ENCODE assay signal across 17 cellular contexts in genomic region chr3:138898301-138898700, GRCh38. TPM values are rescaled to one million over a fixed set of nuclear protein-coding genes. Genes with fewer than 3 reads are reported as not detected.
DNase-seq lines count a peak whose midpoint lies in the region; ATAC-seq and TF ChIP-seq lines count a peak whose summit lies in the region.
"Had no signal": no experiment of that assay in that cellular context is flagged by ENCODE, and none has a peak within 500 bp of the region (broad histone marks: within the 10 kb centered on the region; RNA-seq: fewer than 3 reads in every experiment).

No MANE protein-coding gene starts in this region.

- DNase-seq in HCEC 1CT (peak; percentile 51), body of pancreas (no peak), right cardiac atrium (no peak), chondrocyte (ENCODE audit: low spot score) (no peak), posterior cingulate gyrus (no peak)
- DNase-seq: activated CD4-positive, alpha-beta T cell treated with anti-CD3 and anti-CD28 coated beads, Interleukin-2, amount 10 ng/mL, durations not matched to agents 7 days and 5 days; CD8-positive, alpha-beta T cell; NCI-H1105 treated with DMSO at 0.1 percent for 48 hours; NCI-H524 treated with DMSO at 0.1 percent for 48 hours; stimulated activated CD4-positive, alpha-beta T cell treated with anti-CD3 and anti-CD28 coated beads, Interleukin-4, amount 100 ng/mL, for 4 hours; stimulated activated naive CD4-positive, alpha-beta T cell had no signal

- no peak overlapping the region for H3K4me3 Mint-ChIP-seq in chondrocyte (ENCODE audit: unreplicated experiment)
- H3K4me3 Mint-ChIP-seq: activated CD4-positive, alpha-beta T cell treated with anti-CD3 and anti-CD28 coated beads, Interleukin-2, amount 10 ng/mL, durations not matched to agents 7 days and 5 days; activated T-helper 1 cell treated with anti-CD3 and anti-CD28 coated beads, Interleukin-12 subunit alpha, Interleukin-12 subunit beta, Interleukin-2, Interleukin-4 antibody, amounts not matched to agents 30 ng/mL and 10 ng/mL and 1 ng/mL, durations not matched to agents 14 hours and 24 hours and 36 hours; brain; CD8-positive, alpha-beta T cell; T-helper 1 cell treated with Interleukin-12 subunit alpha and Interleukin-12 subunit beta and Interleukin-4 antibody, amounts not matched to agents 30 μg/mL and 1 μg/mL, for 36 hours had no signal

- WGBS in body of pancreas, 2 donors = 7 to 13% methylated on average over 1 of the region's 1 CpG
- 19% methylated on average over 1 of the region's 1 CpG for WGBS in right cardiac atrium

- H3K36me3 ChIP-seq in body of pancreas (replicated peaks in 1 of 2; ENCODE audit: insufficient read depth in 1 of 2, low read depth in 2 of 2) (no peaks in the 10 kb centered on the region), subcutaneous abdominal adipose tissue (ENCODE audit: control insufficient read depth in 5 of 5, insufficient read depth in 5 of 5, low read length in 5 of 5) (no peaks in the 10 kb centered on the region)

- ATAC-seq in body of pancreas = peak; percentile 21
- peak; percentile 92 to 95 for ATAC-seq in right cardiac atrium
- no peak for ATAC-seq in GM21576 (IDR thresholded peaks at IDR 0.05; ENCODE audit: unreplicated experiment)
- ATAC-seq: CD8-positive, alpha-beta T cell had no signal

- TF ChIP-seq CTCF in body of pancreas (IDR thresholded peaks at IDR 0.05) (no peak), chondrocyte (IDR thresholded peaks at IDR 0.05) (no peak)

- H3K27me3 Mint-ChIP-seq in chondrocyte (ENCODE audit: low read depth) = no peaks in the 10 kb centered on the region

- H3K9ac ChIP-seq in subcutaneous abdominal adipose tissue (ENCODE audit: low read length in 5 of 5) = peak overlapping the region in 1 of 5 donors; percentile 28

- TF ChIP-seq POLR2A in body of pancreas (IDR thresholded peaks at IDR 0.05) = no peak

- H3K4me1 Mint-ChIP-seq in chondrocyte (ENCODE audit: low read depth) = peaks cover 14% of the 10 kb centered on the region
- H3K4me1 Mint-ChIP-seq: activated CD4-positive, alpha-beta T cell treated with anti-CD3 and anti-CD28 coated beads, Interleukin-2, amount 10 ng/mL, durations not matched to agents 7 days and 5 days had no signal

- H3K36me3 Mint-ChIP-seq in chondrocyte (ENCODE audit: low read depth) = no peaks in the 10 kb centered on the region
- H3K36me3 Mint-ChIP-seq: brain; CD8-positive, alpha-beta T cell had no signal

- H3K27ac ChIP-seq in body of pancreas (no peak overlapping the region), right cardiac atrium (ENCODE audit: low read length) (peak overlapping the region; percentile 72), subcutaneous abdominal adipose tissue (ENCODE audit: low read depth, low read length) (peak overlapping the region; percentile 27)

- H3K9me3 ChIP-seq in body of pancreas (no peaks in the 10 kb centered on the region), right cardiac atrium (ENCODE audit: control insufficient read depth, low read length) (no peaks in the 10 kb centered on the region), subcutaneous abdominal adipose tissue (ENCODE audit: control insufficient read depth in 5 of 5, low read length in 5 of 5) (peaks cover 0 to 4% (median 0%) of the 10 kb centered on the region in 5 donors)

- intact Hi-C loops in body of pancreas (cut with DNase I) (no loop called here), right cardiac atrium (cut with DNase I) (no loop called here), posterior cingulate gyrus (cut with DNase I) (no loop called here)

- H3K9me3 Mint-ChIP-seq in chondrocyte (ENCODE audit: low read depth) = no peaks in the 10 kb centered on the region
- H3K9me3 Mint-ChIP-seq: activated CD4-positive, alpha-beta T cell treated with anti-CD3 and anti-CD28 coated beads, Interleukin-2, amount 10 ng/mL, durations not matched to agents 7 days and 5 days; activated T-helper 1 cell treated with anti-CD3 and anti-CD28 coated beads, Interleukin-12 subunit alpha, Interleukin-12 subunit beta, Interleukin-2, Interleukin-4 antibody, amounts not matched to agents 30 ng/mL and 10 ng/mL and 1 ng/mL, durations not matched to agents 14 hours and 24 hours and 36 hours; CD8-positive, alpha-beta T cell; T-helper 1 cell treated with Interleukin-12 subunit alpha and Interleukin-12 subunit beta and Interleukin-4 antibody, amounts not matched to agents 30 μg/mL and 1 μg/mL, for 36 hours had no signal

- H3K4me3 ChIP-seq in body of pancreas (no peak overlapping the region), right cardiac atrium (ENCODE audit: low read length) (no peak overlapping the region), subcutaneous abdominal adipose tissue (ENCODE audit: low read depth in 1 of 5, low read length in 5 of 5) (no peak overlapping the region)

- H3K27ac Mint-ChIP-seq in chondrocyte (ENCODE audit: unreplicated experiment) = no peak overlapping the region
- H3K27ac Mint-ChIP-seq: activated CD4-positive, alpha-beta T cell treated with anti-CD3 and anti-CD28 coated beads, Interleukin-2, amount 10 ng/mL, durations not matched to agents 7 days and 5 days; activated T-helper 1 cell treated with anti-CD3 and anti-CD28 coated beads, Interleukin-12 subunit alpha, Interleukin-12 subunit beta, Interleukin-2, Interleukin-4 antibody, amounts not matched to agents 30 ng/mL and 10 ng/mL and 1 ng/mL, durations not matched to agents 14 hours and 24 hours and 36 hours; CD8-positive, alpha-beta T cell; T-helper 1 cell treated with Interleukin-12 subunit alpha and Interleukin-12 subunit beta and Interleukin-4 antibody, amounts not matched to agents 30 μg/mL and 1 μg/mL, for 36 hours had no signal

- H3K27me3 ChIP-seq in body of pancreas (no peaks in the 10 kb centered on the region), right cardiac atrium (ENCODE audit: control insufficient read depth, insufficient read depth) (no peaks in the 10 kb centered on the region), subcutaneous abdominal adipose tissue (ENCODE audit: control insufficient read depth in 5 of 5, insufficient read depth in 4 of 5, low read length in 5 of 5) (no peaks in the 10 kb centered on the region)

- H3K4me1 ChIP-seq in body of pancreas = peaks cover 11% of the 10 kb centered on the region
- H3K4me1 ChIP-seq in right cardiac atrium (ENCODE audit: control insufficient read depth, insufficient read depth, low read length) = peaks cover 1% of the 10 kb centered on the region
- H3K4me1 ChIP-seq in subcutaneous abdominal adipose tissue (ENCODE audit: control insufficient read depth in 5 of 5, insufficient read depth in 5 of 5, low read length in 5 of 5) = peaks cover 4 to 30% (median 27%) of the 10 kb centered on the region in 5 donors

RNA-seq across cellular contexts. Expression of gene FOXL2, which starts 48.6 kb away (rescaled TPM):
- total RNA-seq in body of pancreas (under 1 TPM in 1 of 2 donors, not detected in 1; 0.26 TPM), right cardiac atrium (not detected), chondrocyte (0.18 to 0.22 TPM in 2 of 3 replicates, not detected in the other)
- polyA plus RNA-seq in right cardiac atrium = not detected
- total RNA-seq: activated CD4-positive, alpha-beta T cell treated with anti-CD3 and anti-CD28 coated beads, Interleukin-2, amount 10 ng/mL, durations not matched to agents 7 days and 5 days; activated T-helper 1 cell treated with anti-CD3 and anti-CD28 coated beads, Interleukin-12 subunit alpha, Interleukin-12 subunit beta, Interleukin-2, Interleukin-4 antibody, amounts not matched to agents 30 ng/mL and 10 ng/mL and 1 ng/mL, durations not matched to agents 14 hours and 24 hours and 36 hours had no signal

RNA-seq across cellular contexts. Expression of gene FOXL2NB, which starts 48.7 kb away (rescaled TPM):
- under 1 TPM in 1 of 2 donors, not detected in 1; 0.26 TPM for total RNA-seq in body of pancreas
- not detected for total RNA-seq in right cardiac atrium
- not detected for polyA plus RNA-seq in right cardiac atrium
- 0.17 to 0.28 TPM in 2 of 3 replicates, not detected in the other for total RNA-seq in chondrocyte
- total RNA-seq: activated CD4-positive, alpha-beta T cell treated with anti-CD3 and anti-CD28 coated beads, Interleukin-2, amount 10 ng/mL, durations not matched to agents 7 days and 5 days; activated T-helper 1 cell treated with anti-CD3 and anti-CD28 coated beads, Interleukin-12 subunit alpha, Interleukin-12 subunit beta, Interleukin-2, Interleukin-4 antibody, amounts not matched to agents 30 ng/mL and 10 ng/mL and 1 ng/mL, durations not matched to agents 14 hours and 24 hours and 36 hours; CD8-positive, alpha-beta T cell; pulmonary artery endothelial cell had no signal

Comparison
In these comparisons a context has a peak if more than half of its experiments do, and no peak if none do; other contexts are left out.
1. H3K27ac ChIP-seq: peak in right cardiac atrium (single experiment) and subcutaneous abdominal adipose tissue (single experiment); none in body of pancreas (0 of 4).